32 cellular contexts compared by ENCODE assay signal in genomic region chr4:80229128-80229527, GRCh38. TPM values are rescaled to one million over a fixed set of nuclear protein-coding genes. Genes with fewer than 3 reads are reported as not detected.
DNase-seq lines count a peak whose midpoint lies in the region; ATAC-seq, FAIRE-seq and TF ChIP-seq lines count a peak whose summit lies in the region.
"Had no signal": no experiment of that assay in that cellular context is flagged by ENCODE, and none has a peak within 500 bp of the region (broad histone marks: within the 10 kb centered on the region; RNA-seq: fewer than 3 reads in every experiment).

No MANE protein-coding gene starts in this region.

- H3K27me3 Mint-ChIP-seq in HFFc6 (ENCODE audit: insufficient read depth): no peaks in the 10 kb centered on the region

- DNase-seq in HFFc6 (no peak), DMS 273 (lab: John Stamatoyannopoulos, UW; ENCODE audit: unreplicated experiment) (no peak), ACHN (no peak), NCI-H524 treated with DMSO at 0.1 percent for 48 hours (lab: John Stamatoyannopoulos, UW) (no peak), NCI-H128 (lab: John Stamatoyannopoulos, UW; ENCODE audit: unreplicated experiment) (no peak)
- DNase-seq: activated CD4-positive, alpha-beta T cell treated with anti-CD3 and anti-CD28 coated beads, Interleukin-2, amount 50 U/mL, for 48 hours; activated CD4-positive, CD25-positive, alpha-beta regulatory T cell; activated CD8-positive, alpha-beta memory T cell treated with anti-CD3 and anti-CD28 coated beads, Interleukin-2, amount 50 U/mL, for 4 hours; AML-193; CD4-positive, alpha-beta memory T cell; esophagus squamous epithelium; GF-D8; hippocampal formation; immature natural killer cell; KG1; mesenchymal stem cell; NCI-H1436 treated with DMSO at 0.1 percent for 48 hours; NCI-H510A; Peyer's patch; sigmoid colon; transverse colon had no signal

- peak; percentile 11 for ATAC-seq in GM19397 (IDR thresholded peaks at IDR 0.05; ENCODE audit: unreplicated experiment)
- peak; percentile 24 for ATAC-seq in HG03571 (IDR thresholded peaks at IDR 0.05; ENCODE audit: unreplicated experiment)
- ATAC-seq: activated T-helper 17 cell treated with anti-CD3 and anti-CD28 coated beads, Interleukin-2, amount 50 U/mL, for 72 hours; gastroesophageal sphincter; GM23338; left lobe of liver had no signal

- H3K9me3 Mint-ChIP-seq in HFFc6: no peaks in the 10 kb centered on the region
- H3K9me3 Mint-ChIP-seq: activated naive CD4-positive, alpha-beta T cell treated with anti-CD3 and anti-CD28 coated beads, Interleukin-2, amount 50 U/mL, for 24 hours; activated T-helper 17 cell treated with anti-CD3 and anti-CD28 coated beads, Interleukin-2, amount 50 U/mL, for 72 hours; CD4-positive, alpha-beta memory T cell; GM23338; immature natural killer cell had no signal

- in situ Hi-C loops in ACHN (cut with HindIII; ENCODE audit: low pct_ligation_motif_present, low pct_unique_long_range_greater_than_20kb, low sequenced_read_pairs): no loop called here

- H3K36me3 Mint-ChIP-seq in HFFc6 (ENCODE audit: low read depth): no peaks in the 10 kb centered on the region
- H3K36me3 Mint-ChIP-seq: activated naive CD4-positive, alpha-beta T cell treated with anti-CD3 and anti-CD28 coated beads, Interleukin-2, amount 50 U/mL, for 24 hours; CD4-positive, alpha-beta memory T cell; immature natural killer cell had no signal

- H3K27ac Mint-ChIP-seq in HFFc6: peak overlapping the region; percentile 62
- H3K27ac Mint-ChIP-seq: activated naive CD4-positive, alpha-beta T cell treated with anti-CD3 and anti-CD28 coated beads, Interleukin-2, amount 50 U/mL, for 24 hours; activated T-helper 17 cell treated with anti-CD3 and anti-CD28 coated beads, Interleukin-2, amount 50 U/mL, for 72 hours; CD4-positive, alpha-beta memory T cell; GM23338; immature natural killer cell had no signal

- peak overlapping the region; percentile 74 for H3K4me3 Mint-ChIP-seq in HFFc6
- H3K4me3 Mint-ChIP-seq: activated naive CD4-positive, alpha-beta T cell treated with anti-CD3 and anti-CD28 coated beads, Interleukin-2, amount 50 U/mL, for 24 hours; activated T-helper 17 cell treated with anti-CD3 and anti-CD28 coated beads, Interleukin-2, amount 50 U/mL, for 72 hours; CD4-positive, alpha-beta memory T cell; GM23338; immature natural killer cell had no signal

- peaks cover 40% of the 10 kb centered on the region; the same call in 1 of the 2 replicates for H3K4me1 Mint-ChIP-seq in HFFc6 (ENCODE audit: low read depth)
- H3K4me1 Mint-ChIP-seq: activated naive CD4-positive, alpha-beta T cell treated with anti-CD3 and anti-CD28 coated beads, Interleukin-2, amount 50 U/mL, for 24 hours; activated T-helper 17 cell treated with anti-CD3 and anti-CD28 coated beads, Interleukin-2, amount 50 U/mL, for 72 hours; GM23338; immature natural killer cell had no signal

- FAIRE-seq in G401.6 (lab: Jason Lieb, UNC): peak; percentile 21
- FAIRE-seq: bronchial epithelial cell, colon had no signal

- TF ChIP-seq CTCF in HFFc6 (IDR thresholded peaks at IDR 0.05): no peak

RNA-seq across cellular contexts. Expression of gene PRDM8, which starts 31.8 kb away (rescaled TPM):
- 10 to 100 TPM; 20.4 to 25.4 (median 23.9) TPM for total RNA-seq in HFFc6 (2021; fragmentation: NEBNext Ultra II Directional; extraction: Animal tissue kit (Norgen Biotek cat#: 25700))
- total RNA-seq: GM23338 had no signal

RNA-seq across cellular contexts. Expression of gene FGF5, which starts 37.3 kb away (rescaled TPM):
- 100 to 1,000 TPM; 248 to 569 (median 522) TPM for total RNA-seq in HFFc6 (2021; fragmentation: NEBNext Ultra II Directional; extraction: Animal tissue kit (Norgen Biotek cat#: 25700))
- total RNA-seq: activated T-helper 17 cell treated with anti-CD3 and anti-CD28 coated beads, Interleukin-2, amount 50 U/mL, for 72 hours; esophagus squamous epithelium; GM23338; left lobe of liver; Peyer's patch; prostate gland had no signal
